ENCODE assay signal across 29 cellular contexts in genomic region chr2:217870528-217871011, GRCh38.
DNase-seq lines count a peak whose midpoint lies in the region; ATAC-seq and TF ChIP-seq lines count a peak whose summit lies in the region.
"Had no signal": no experiment of that assay in that cellular context is flagged by ENCODE, and none has a peak within 500 bp of the region (broad histone marks: within the 10 kb centered on the region; RNA-seq: fewer than 3 reads in every experiment).

No MANE protein-coding gene starts in this region.

- H3K9me3 Mint-ChIP-seq in nephron progenitor cell = no peaks in the 10 kb centered on the region
- H3K9me3 Mint-ChIP-seq in naive thymus-derived CD8-positive, alpha-beta T cell = no peaks in the 10 kb centered on the region
- H3K9me3 Mint-ChIP-seq: activated T-cell treated with anti-CD3 and anti-CD28 coated beads, Interleukin-2, amount 50 U/mL, for 24 hours; stimulated activated naive B cell treated with anti-CD40 and anti-IgM and Interleukin-4, amounts not matched to agents 10 μg/mL and 1 μg/mL and 100 μg/mL, for 72 hours had no signal

- peaks cover 21% of the 10 kb centered on the region; the same call in 1 of the 2 replicates for H3K79me2 ChIP-seq in SK-N-SH (ENCODE audit: insufficient read depth)

- H2AFZ ChIP-seq in SK-N-SH (ENCODE audit: low read depth) = no peak overlapping the region

- no peak overlapping the region for H3K4me3 Mint-ChIP-seq in nephron progenitor cell
- H3K4me3 Mint-ChIP-seq in naive thymus-derived CD8-positive, alpha-beta T cell = no peak overlapping the region
- H3K4me3 Mint-ChIP-seq: activated T-cell treated with anti-CD3 and anti-CD28 coated beads, Interleukin-2, amount 50 U/mL, for 24 hours; IgD-negative memory B cell; naive thymus-derived CD4-positive, alpha-beta T cell; stimulated activated naive B cell treated with anti-CD40 and anti-IgM and Interleukin-4, amounts not matched to agents 10 μg/mL and 1 μg/mL and 100 μg/mL, for 72 hours had no signal

- no peak overlapping the region; a peak in 1 of 4 replicates for H3K27ac ChIP-seq in SK-N-SH (ENCODE audit: low read depth in 2 of 2, low read length in 1 of 2)
- H3K27ac ChIP-seq in heart left ventricle = peak overlapping the region in 8 of 12 donors; percentile 4 to 57 (median 51)
- H3K27ac ChIP-seq in thoracic aorta = peak overlapping the region; percentile 47 to 63
- peak overlapping the region in 2 of 4 donors; percentile 48 to 50 for H3K27ac ChIP-seq in esophagus squamous epithelium
- H3K27ac ChIP-seq: foreskin keratinocyte, WERI-Rb-1 had no signal

- peak overlapping the region; percentile 52 for H3K27ac Mint-ChIP-seq in nephron progenitor cell
- no peak overlapping the region for H3K27ac Mint-ChIP-seq in naive thymus-derived CD8-positive, alpha-beta T cell
- H3K27ac Mint-ChIP-seq: activated T-cell treated with anti-CD3 and anti-CD28 coated beads, Interleukin-2, amount 50 U/mL, for 24 hours; IgD-negative memory B cell; naive thymus-derived CD4-positive, alpha-beta T cell; stimulated activated naive B cell treated with anti-CD40 and anti-IgM and Interleukin-4, amounts not matched to agents 10 μg/mL and 1 μg/mL and 100 μg/mL, for 72 hours had no signal

- CTCF ChIA-PET in SK-N-SH (lab: Yijun Ruan, JAX) = interaction anchor here (1.1 to 4.8 kb wide), 8 partner anchors 10 to 124 kb away, joined by 3 to 20 read pairs (median 4); no protein-coding TSS in a partner anchor

- TF ChIP-seq POLR2A in heart left ventricle (IDR thresholded peaks at IDR 0.05) (no peak), esophagus squamous epithelium (IDR thresholded peaks at IDR 0.05) (no peak)

- POLR2A ChIA-PET in SK-N-SH (lab: Yijun Ruan, JAX) = interaction anchor here (1.2 kb wide), 1 partner anchor 17 kb away, joined by 5 read pairs; no protein-coding TSS in a partner anchor
- POLR2A ChIA-PET in naive thymus-derived CD8-positive, alpha-beta T cell (lab: Charles Lee) = no interaction called here

- H3K4me1 ChIP-seq in SK-N-SH (ENCODE audit: control insufficient read depth in 1 of 2, insufficient read depth in 2 of 2, low read depth in 1 of 2, low read length in 1 of 2) = peaks cover 9 to 13% of the 10 kb centered on the region in 2 experiments; a peak in 2 of 4 replicates
- H3K4me1 ChIP-seq in heart left ventricle = peaks cover 0 to 75% (median 35%) of the 10 kb centered on the region in 12 donors
- peaks cover 4 to 78% of the 10 kb centered on the region in 2 donors for H3K4me1 ChIP-seq in thoracic aorta (ENCODE audit: control insufficient read depth in 1 of 2, low read depth in 2 of 2)
- H3K4me1 ChIP-seq in esophagus squamous epithelium = peaks cover 0 to 53% (median 13%) of the 10 kb centered on the region in 3 donors
- H3K4me1 ChIP-seq: breast epithelium, foreskin keratinocyte had no signal

- H3K36me3 ChIP-seq in SK-N-SH (replicated peaks in 1 of 2; ENCODE audit: control insufficient read depth in 1 of 2, insufficient read depth in 2 of 2, low read length in 1 of 2) = peaks cover 49 to 63% of the 10 kb centered on the region in 2 experiments
- H3K36me3 ChIP-seq in heart left ventricle = peaks cover 2 to 100% (median 95%) of the 10 kb centered on the region in 9 donors
- peaks cover 98% of the 10 kb centered on the region for H3K36me3 ChIP-seq in thoracic aorta
- H3K36me3 ChIP-seq in esophagus squamous epithelium = peaks cover 10 to 98% (median 18%) of the 10 kb centered on the region in 3 donors
- H3K36me3 ChIP-seq: breast epithelium, ovary, WERI-Rb-1 had no signal

- TF ChIP-seq EP300 in SK-N-SH (IDR thresholded peaks at IDR 0.05; ENCODE audit: borderline replicate concordance in 1 of 2, low read depth in 1 of 2, low read length in 1 of 2) = no peak

- DNase-seq in SK-N-SH (peak; percentile 49), heart left ventricle (no peak), nephron progenitor cell (no peak), thoracic aorta (ENCODE audit: low spot score) (no peak), epidermal melanocyte (ENCODE audit: insufficient read length, low spot score) (no peak), esophagus squamous epithelium (lab: John Stamatoyannopoulos, UW) (no peak)
- DNase-seq in naive thymus-derived CD8-positive, alpha-beta T cell = no peak
- DNase-seq: activated CD4-positive, alpha-beta T cell treated with anti-CD3 and anti-CD28 coated beads for 48 hours; activated gamma-delta T cell treated with Interleukin-2 at 50 U/mL for 16 hours; activated T-cell treated with anti-CD3 and anti-CD28 coated beads, Interleukin-2, amount 50 U/mL, for 24 hours; effector memory CD4-positive, alpha-beta T cell; foreskin keratinocyte; hippocampal formation; left colon; naive thymus-derived CD4-positive, alpha-beta T cell; NCI-H1048; NCI-H187; NCI-H2171 treated with DMSO at 0.1 percent for 48 hours; NCI-H524; ovary; SHP77 treated with DMSO at 0.1 percent for 48 hours; stimulated activated CD4-positive, alpha-beta T cell treated with anti-CD3 and anti-CD28 coated beads, Interleukin-4, amount 100 ng/mL, for 4 hours; stimulated activated naive B cell treated with anti-CD40 and anti-IgM and Interleukin-4, amounts not matched to agents 10 μg/mL and 1 μg/mL and 100 μg/mL, for 72 hours; SW 1271; T-helper 9 cell; WERI-Rb-1 had no signal

- no peaks in the 10 kb centered on the region for H3K27me3 ChIP-seq in SK-N-SH (ENCODE audit: insufficient read depth)
- H3K27me3 ChIP-seq in heart left ventricle = no peaks in the 10 kb centered on the region
- no peaks in the 10 kb centered on the region for H3K27me3 ChIP-seq in thoracic aorta (replicated peaks; ENCODE audit: insufficient read depth)
- no peaks in the 10 kb centered on the region for H3K27me3 ChIP-seq in esophagus squamous epithelium
- H3K27me3 ChIP-seq: breast epithelium, ovary had no signal

- H3K4me3 ChIP-seq in SK-N-SH (ENCODE audit: low read depth in 2 of 2, low read length in 1 of 2) = no peak overlapping the region
- H3K4me3 ChIP-seq in heart left ventricle = no peak overlapping the region
- H3K4me3 ChIP-seq in thoracic aorta = no peak overlapping the region
- H3K4me3 ChIP-seq in esophagus squamous epithelium = no peak overlapping the region
- H3K4me3 ChIP-seq: breast epithelium, ovary had no signal

- H3F3A ChIP-seq in SK-N-SH (replicated peaks; ENCODE audit: insufficient read depth) = peaks cover 4% of the 10 kb centered on the region

- peaks cover 60% of the 10 kb centered on the region for H3K4me1 Mint-ChIP-seq in nephron progenitor cell
- peaks cover 0 to 8% (median 0%) of the 10 kb centered on the region in 4 donors for H3K4me1 Mint-ChIP-seq in naive thymus-derived CD8-positive, alpha-beta T cell
- H3K4me1 Mint-ChIP-seq: naive thymus-derived CD4-positive, alpha-beta T cell had no signal

- TF ChIP-seq CTCF in SK-N-SH (IDR thresholded peaks at IDR 0.05) (no peak), heart left ventricle (IDR thresholded peaks at IDR 0.05) (no peak), nephron progenitor cell (IDR thresholded peaks at IDR 0.05) (no peak), thoracic aorta (IDR thresholded peaks at IDR 0.05) (no peak), esophagus squamous epithelium (IDR thresholded peaks at IDR 0.05) (no peak)

- H3K9me3 ChIP-seq in SK-N-SH (no peaks in the 10 kb centered on the region), heart left ventricle (no peaks in the 10 kb centered on the region), thoracic aorta (no peaks in the 10 kb centered on the region), esophagus squamous epithelium (no peaks in the 10 kb centered on the region)
- H3K9me3 ChIP-seq: breast epithelium, ovary had no signal

- intact Hi-C loops in heart left ventricle (cut with DNase I) = no loop called here
- intact Hi-C loops in esophagus squamous epithelium (cut with DNase I) = no loop called here

- H3K9ac ChIP-seq in SK-N-SH = no peak overlapping the region

- no peak for TF ChIP-seq RAD21 in SK-N-SH (IDR thresholded peaks at IDR 0.05; ENCODE audit: low read length)

- ATAC-seq in heart left ventricle = peak in 3 of 4 donors; percentile 49 to 69 (median 55)
- ATAC-seq in thoracic aorta (ENCODE audit: insufficient number of reproducible peaks, low FRiP score, low read depth) = no peak
- no peak for ATAC-seq in naive thymus-derived CD8-positive, alpha-beta T cell
- no peak for ATAC-seq in HG03025 (IDR thresholded peaks at IDR 0.05; ENCODE audit: low FRiP score, unreplicated experiment)
- ATAC-seq: foreskin keratinocyte; left colon; naive thymus-derived CD4-positive, alpha-beta T cell; stimulated activated naive B cell treated with anti-CD40 and anti-IgM and Interleukin-4, amounts not matched to agents 10 μg/mL and 1 μg/mL and 100 μg/mL, for 72 hours had no signal

- WGBS in SK-N-SH (ENCODE audit: low lambda C conversion rate) = 85% methylated on average over 6 of the region's 13 CpGs
- WGBS in heart left ventricle, 4 donors = 63 to 71% (median 68%) methylated on average over 13 of the region's 13 CpGs
- 69 to 79% methylated on average over 6 to 9 of the region's 13 CpGs for WGBS in esophagus squamous epithelium, 2 donors

- H4K20me1 ChIP-seq in SK-N-SH (ENCODE audit: insufficient read depth) = peaks cover 48% of the 10 kb centered on the region

- no peaks in the 10 kb centered on the region for H3K9me2 ChIP-seq in SK-N-SH

- H3K27me3 Mint-ChIP-seq in nephron progenitor cell (ENCODE audit: low read depth, poor library complexity) = peaks cover 12% of the 10 kb centered on the region
- H3K27me3 Mint-ChIP-seq in naive thymus-derived CD8-positive, alpha-beta T cell = peaks cover 0 to 3% (median 0%) of the 10 kb centered on the region in 5 donors
- H3K27me3 Mint-ChIP-seq: activated T-cell treated with anti-CD3 and anti-CD28 coated beads, Interleukin-2, amount 50 U/mL, for 24 hours had no signal

- H3K36me3 Mint-ChIP-seq in nephron progenitor cell (ENCODE audit: low read depth) = peaks cover 9% of the 10 kb centered on the region
- no peaks in the 10 kb centered on the region for H3K36me3 Mint-ChIP-seq in naive thymus-derived CD8-positive, alpha-beta T cell
- H3K36me3 Mint-ChIP-seq: naive thymus-derived CD4-positive, alpha-beta T cell; stimulated activated naive B cell treated with anti-CD40 and anti-IgM and Interleukin-4, amounts not matched to agents 10 μg/mL and 1 μg/mL and 100 μg/mL, for 72 hours had no signal

- no peak overlapping the region for H3K4me2 ChIP-seq in SK-N-SH

TF ChIP-seq in SK-N-SH, 30 proteins besides CTCF, POLR2A, EP300 and RAD21:
- peak; percentile 38; the same call in 1 of the 2 replicates for TF ChIP-seq GATA2 (CRISPR knock-in tag; IDR thresholded peaks at IDR 0.05)
- no peak for TF ChIP-seq YY1 (IDR thresholded peaks at IDR 0.05; ENCODE audit: low read depth)
TF ChIP-seq in SK-N-SH: peak in this region for 1.

Comparison
In these comparisons a context has a peak if more than half of its experiments do, and no peak if none do; other contexts are left out.
1. H3K27ac ChIP-seq: peak in heart left ventricle (8 of 12) and thoracic aorta (2 of 2); none in SK-N-SH (0 of 2).
2. ATAC-seq: peak in heart left ventricle (3 of 4); none in thoracic aorta (single experiment), naive thymus-derived CD8-positive, alpha-beta T cell (0 of 2) and HG03025 (single experiment).